ENCODE assay signal across 14 cellular contexts in genomic region chr5:170389250-170389902, GRCh38. TPM values are rescaled to one million over a fixed set of nuclear protein-coding genes. Genes with fewer than 3 reads are reported as not detected.
DNase-seq lines count a peak whose midpoint lies in the region; ATAC-seq and TF ChIP-seq lines count a peak whose summit lies in the region.
"Had no signal": no experiment of that assay in that cellular context is flagged by ENCODE, and none has a peak within 500 bp of the region (broad histone marks: within the 10 kb centered on the region; RNA-seq: fewer than 3 reads in every experiment).

KCNMB1 (minus strand) TSS chr5:170389367; CDS start chr5:170385447, 3,920 bp downstream.

- H3K4me1 ChIP-seq in psoas muscle (no peaks in the 10 kb centered on the region), hepatocyte (ENCODE audit: insufficient read depth) (no peaks in the 10 kb centered on the region)
- H3K4me1 ChIP-seq: SJSA1 had no signal

- no peak within 1 kb of the TSS for H3K4me2 ChIP-seq in hepatocyte

- H3K9me3 ChIP-seq in psoas muscle, result no peaks in the 10 kb centered on the region
- no peaks in the 10 kb centered on the region for H3K9me3 ChIP-seq in hepatocyte (ENCODE audit: low read depth)
- H3K9me3 ChIP-seq: SJSA1 had no signal

- H2AFZ ChIP-seq in hepatocyte, result no peak within 1 kb of the TSS

- no peaks in the 10 kb centered on the region for H3K27me3 ChIP-seq in psoas muscle (ENCODE audit: insufficient read depth in 3 of 3, low read length in 2 of 3)
- H3K27me3 ChIP-seq in hepatocyte, result peaks cover 8% of the 10 kb centered on the region

- WGBS in psoas muscle, 3 donors, result 34 to 36% (median 35%) methylated on average over 11 of the region's 11 CpGs
- 79% methylated on average over 11 of the region's 11 CpGs for whole genome bisulfite sequencing in hepatocyte (ENCODE audit: low lambda C conversion rate, missing lambda C conversion rate)

- no peaks in the 10 kb centered on the region for H3K9me2 ChIP-seq in hepatocyte (replicated peaks; ENCODE audit: insufficient read depth)

- no peaks in the 10 kb centered on the region for H3K79me2 ChIP-seq in hepatocyte

- H3K27ac ChIP-seq in psoas muscle (no peak within 1 kb of the TSS), hepatocyte (no peak within 1 kb of the TSS)
- H3K27ac ChIP-seq: C4-2B, SJSA1 had no signal

- TF ChIP-seq CTCF in psoas muscle (IDR thresholded peaks at IDR 0.05) (no peak), hepatocyte (IDR thresholded peaks at IDR 0.05; ENCODE audit: poor library complexity) (no peak)

- DNase-seq in Daoy (ENCODE audit: low read depth) (peak; percentile 43), NCI-H2171 (lab: John Stamatoyannopoulos, UW) (peak; percentile 31), left ventricle myocardium superior (no peak), psoas muscle (no peak), hepatocyte (ENCODE audit: low spot score) (no peak), activated gamma-delta T cell treated with Interleukin-2 at 50 U/mL for 16 hours (no peak), NCI-H1417 (lab: John Stamatoyannopoulos, UW) (no peak), RPMI8226 (no peak)
- DNase-seq: natural killer cell, NCI-H2029 had no signal

- H3K36me3 ChIP-seq in psoas muscle (ENCODE audit: insufficient read depth in 1 of 2, low read depth in 1 of 2), result no peaks in the 10 kb centered on the region
- no peaks in the 10 kb centered on the region for H3K36me3 ChIP-seq in hepatocyte (replicated peaks; ENCODE audit: insufficient read depth, low read depth)
- H3K36me3 ChIP-seq: SJSA1 had no signal

- ATAC-seq in left ventricle myocardium superior, result peak; percentile 62
- ATAC-seq in psoas muscle, result no peak
- ATAC-seq: natural killer cell had no signal

- H3K4me3 ChIP-seq in psoas muscle, result peak within 1 kb of the TSS; percentile 38
- no peak within 1 kb of the TSS for H3K4me3 ChIP-seq in hepatocyte
- H3K4me3 ChIP-seq: SJSA1 had no signal

- intact Hi-C loops in left ventricle myocardium superior (cut with micrococcal nuclease), result no loop called here
- intact Hi-C loops in psoas muscle (cut with DNase I), result no loop called here

- no peaks in the 10 kb centered on the region for H4K20me1 ChIP-seq in hepatocyte (ENCODE audit: insufficient read depth, poor library complexity, severe bottlenecking)

RNA-seq across cellular contexts. Expression of gene KCNMB1, which starts in this region (rescaled TPM):
- total RNA-seq in Daoy (2014; rRNA removed; shearing (Covaris generic)), result 0.80 and 0.86 TPM in 2 replicates
- total RNA-seq in left ventricle myocardium superior (0.47 TPM), psoas muscle (under 1 TPM; 0.12 to 0.38 (median 0.24) TPM), hepatocyte (0.07 and 0.36 TPM in 2 replicates)
- polyA plus RNA-seq in psoas muscle (under 1 TPM; 0.23 to 0.42 (median 0.25) TPM), hepatocyte (0.18 and 0.19 TPM in 2 replicates)
- total RNA-seq: activated CD8-positive, alpha-beta memory T cell treated with anti-CD3 and anti-CD28 coated beads for 36 hours; fibroblast of villous mesenchyme had no signal

Comparison
In these comparisons a context has a peak if more than half of its experiments do, and no peak if none do; other contexts are left out.
1. Peak in DNase-seq in Daoy; RNA of the gene not detected or under 1 TPM.
2. Peak in ATAC-seq in left ventricle myocardium superior; RNA of the gene not detected or under 1 TPM.